In the genomic region with DNA sequence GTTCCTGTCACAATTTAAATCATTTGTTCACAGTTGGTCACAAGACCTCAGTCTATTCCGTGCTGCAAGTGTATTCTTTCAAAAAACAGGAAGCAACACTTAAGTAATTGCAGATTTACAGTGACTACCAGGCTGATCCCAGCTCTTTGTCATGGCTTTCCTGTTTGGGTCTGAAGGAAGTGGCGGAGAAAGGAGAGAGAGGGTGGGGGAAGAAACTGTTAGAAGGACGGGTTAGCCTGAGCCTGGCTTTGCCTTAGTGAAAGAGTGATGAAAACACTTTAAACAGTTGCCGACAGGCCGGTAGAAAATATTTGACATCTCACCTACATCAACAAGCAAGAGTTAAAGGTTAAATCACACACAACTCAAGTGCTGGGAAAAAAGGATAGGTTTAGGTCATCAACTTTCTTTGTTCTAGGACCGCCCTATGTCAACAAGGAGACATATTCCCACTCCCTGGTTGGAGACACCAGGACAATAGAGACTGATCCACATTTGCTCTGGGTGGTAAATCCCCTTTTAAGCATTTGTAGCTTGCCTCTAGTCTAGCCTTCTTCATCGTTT, we compare ENCODE assay signal across 10 cellular contexts.
DNase-seq lines count a peak whose midpoint lies in the region; ATAC-seq, FAIRE-seq and TF ChIP-seq lines count a peak whose summit lies in the region.
"Had no signal": no experiment of that assay in that cellular context is flagged by ENCODE, and none has a peak within 500 bp of the region (broad histone marks: within the 10 kb centered on the region; RNA-seq: fewer than 3 reads in every experiment).

No MANE protein-coding gene starts in this region.

- peak overlapping the region; percentile 44; the same call in 1 of the 2 replicates for H2BK20ac ChIP-seq in H1 (ENCODE audit: low read length)

- no peaks in the 10 kb centered on the region for H3K27me3 ChIP-seq in breast epithelium
- no peaks in the 10 kb centered on the region for H3K27me3 ChIP-seq in H1 (replicated peaks in 1 of 4; ENCODE audit: control insufficient read depth in 3 of 4, extremely low read depth in 1 of 4, insufficient read depth in 3 of 4, low read length in 3 of 4)
- no peaks in the 10 kb centered on the region for H3K27me3 ChIP-seq in lung (ENCODE audit: control insufficient read depth, insufficient read depth)
- peaks cover 0 to 2% of the 10 kb centered on the region in 2 donors for H3K27me3 ChIP-seq in aorta (ENCODE audit: control insufficient read depth in 1 of 2, insufficient read depth in 2 of 2, low read length in 1 of 2)

- H3K4me3 ChIP-seq in breast epithelium (no peak overlapping the region), H1 (ENCODE audit: extremely low read depth in 1 of 4, insufficient read depth in 2 of 4, low read depth in 3 of 4, low read length in 4 of 4) (no peak overlapping the region), lung (no peak overlapping the region), aorta (ENCODE audit: low read length in 2 of 2) (no peak overlapping the region)

- no peak overlapping the region for H2BK15ac ChIP-seq in H1 (ENCODE audit: low read length)

- no peak overlapping the region for H3K14ac ChIP-seq in H1 (ENCODE audit: insufficient read length)

- peak; percentile 49 for ATAC-seq in lung (ENCODE audit: insufficient read depth, low FRiP score)
- ATAC-seq in aorta (ENCODE audit: low FRiP score) = peak; percentile 77
- ATAC-seq in GM21526 (IDR thresholded peaks at IDR 0.05; ENCODE audit: low FRiP score, unreplicated experiment) = no peak
- ATAC-seq: activated CD4-positive, alpha-beta T cell treated with anti-CD3 and anti-CD28 coated beads for 36 hours had no signal

- no peak for FAIRE-seq in H1 (lab: Jason Lieb, UNC)

- no TSS peak for BruUV-seq in MCF 10A (replicated peaks; lab: Mats Ljungman, UMichigan)

- no peak overlapping the region for H2BK120ac ChIP-seq in H1 (replicated peaks; ENCODE audit: low read depth, low read length)

- no peaks in the 10 kb centered on the region for H3K79me2 ChIP-seq in H1 (ENCODE audit: control insufficient read depth in 1 of 2, insufficient read depth in 2 of 2, low read length in 2 of 2)

- H3K4me1 Mint-ChIP-seq in MCF 10A (ENCODE audit: insufficient read depth, unreplicated experiment) = no peaks in the 10 kb centered on the region
- H3K4me1 Mint-ChIP-seq: activated CD4-positive, alpha-beta T cell treated with anti-CD3 and anti-CD28 coated beads for 36 hours had no signal

- H3K23ac ChIP-seq in H1 (ENCODE audit: insufficient read length) = no peak overlapping the region

- no peak overlapping the region for H4K5ac ChIP-seq in H1 (ENCODE audit: insufficient read length, low read depth, low read length)

- TF ChIP-seq POLR2A in breast epithelium (IDR thresholded peaks at IDR 0.05) (no peak), H1 (IDR thresholded peaks at IDR 0.05; ENCODE audit: control extremely low read depth in 1 of 2, low read depth in 2 of 2, low read length in 2 of 2) (no peak)

- H3K4me1 ChIP-seq in breast epithelium = no peaks in the 10 kb centered on the region
- peaks cover 0 to 5% (median 1%) of the 10 kb centered on the region in 4 experiments; a peak in 1 of 7 replicates for H3K4me1 ChIP-seq in H1 (replicated peaks in 1 of 4; ENCODE audit: control insufficient read depth in 3 of 4, insufficient read depth in 4 of 4, low read length in 3 of 4)
- H3K4me1 ChIP-seq in lung (ENCODE audit: control insufficient read depth in 2 of 2, insufficient read depth in 2 of 2, low read length in 2 of 2) = peaks cover 0 to 5% of the 10 kb centered on the region in 2 donors
- peaks cover 0 to 3% of the 10 kb centered on the region in 2 donors for H3K4me1 ChIP-seq in aorta (ENCODE audit: control insufficient read depth in 1 of 2, insufficient read depth in 2 of 2, low read length in 2 of 2)

- H3K36me3 ChIP-seq in breast epithelium (no peaks in the 10 kb centered on the region), H1 (ENCODE audit: control insufficient read depth in 2 of 4, insufficient read depth in 4 of 4, low read length in 3 of 4) (no peaks in the 10 kb centered on the region), lung (ENCODE audit: control insufficient read depth in 2 of 2, insufficient read depth in 2 of 2, low read length in 2 of 2) (no peaks in the 10 kb centered on the region), aorta (ENCODE audit: control insufficient read depth in 1 of 2, insufficient read depth in 2 of 2, low read length in 1 of 2) (no peaks in the 10 kb centered on the region)

- H3K27ac ChIP-seq in breast epithelium (peak overlapping the region; percentile 4 to 25), H1 (ENCODE audit: low read depth, low read length) (no peak overlapping the region), lung (ENCODE audit: low read depth in 1 of 2, low read length in 1 of 2) (peak overlapping the region in 1 of 2 donors; percentile 79), aorta (ENCODE audit: low read depth in 1 of 2, low read length in 2 of 2) (no peak overlapping the region)

- TF ChIP-seq EP300 in H1 (IDR thresholded peaks at IDR 0.05; ENCODE audit: borderline replicate concordance in 1 of 2, low read depth in 2 of 2, low read length in 2 of 2) = no peak

- H3K4ac ChIP-seq in H1 (replicated peaks; ENCODE audit: insufficient read length, low read depth, low read length) = no peak overlapping the region

- no peaks in the 10 kb centered on the region for H3K9me3 Mint-ChIP-seq in MCF 10A (ENCODE audit: unreplicated experiment)

- no peak overlapping the region for H3K27ac Mint-ChIP-seq in MCF 10A (ENCODE audit: low read depth, unreplicated experiment)
- H3K27ac Mint-ChIP-seq: activated CD4-positive, alpha-beta T cell treated with anti-CD3 and anti-CD28 coated beads for 36 hours had no signal

- POLR2A ChIA-PET in MCF 10A (lab: Yijun Ruan, JAX) (interaction anchor here (0.6 kb wide), 1 partner anchor 158 kb away, joined by 5 read pairs; no protein-coding TSS in a partner anchor), H1 (lab: Charles Lee; ENCODE audit: partially characterized antibody) (no interaction called here)

- TF ChIP-seq CTCF in breast epithelium (IDR thresholded peaks at IDR 0.05) (no peak), MCF 10A (IDR thresholded peaks at IDR 0.05; ENCODE audit: unreplicated experiment) (no peak), H1 (IDR thresholded peaks at IDR 0.05; ENCODE audit: control extremely low read depth in 1 of 3, insufficient read depth in 1 of 3, low read depth in 1 of 3, low read length in 3 of 3) (no peak), lung (IDR thresholded peaks at IDR 0.05; ENCODE audit: control extremely low read depth, extremely low read depth) (no peak)

- H3K79me1 ChIP-seq in H1 (ENCODE audit: low read depth, low read length) = no peaks in the 10 kb centered on the region

- no peak overlapping the region for H2AK5ac ChIP-seq in H1 (ENCODE audit: low read depth, low read length)

- no peak overlapping the region for H3K56ac ChIP-seq in H1 (replicated peaks; ENCODE audit: insufficient read length, low read depth, low read length)

- no peak overlapping the region for H3K18ac ChIP-seq in H1 (ENCODE audit: extremely low read depth, low read length)

- H3K23me2 ChIP-seq in H1 (ENCODE audit: low read depth, low read length) = no peaks in the 10 kb centered on the region

- no peaks in the 10 kb centered on the region for H4K20me1 ChIP-seq in H1 (replicated peaks in 1 of 2; ENCODE audit: control insufficient read depth in 1 of 2, insufficient read depth in 2 of 2, low read length in 2 of 2)

- no peak overlapping the region for H4K91ac ChIP-seq in H1 (replicated peaks; ENCODE audit: insufficient read length, low read length)

- no peak overlapping the region for H3K4me3 Mint-ChIP-seq in MCF 10A (ENCODE audit: unreplicated experiment)
- H3K4me3 Mint-ChIP-seq: activated CD4-positive, alpha-beta T cell treated with anti-CD3 and anti-CD28 coated beads for 36 hours had no signal

- 70% methylated on average over 7 of the region's 7 CpGs; no CpG with 5 or more reads in 1 of the 2 experiments for WGBS in H1 (ENCODE audit: extremely low coverage in 1 of 2, insufficient coverage in 1 of 2, insufficient read length in 1 of 2, insufficient replicate concordance in 2 of 2, low coverage in 1 of 2, low lambda C conversion rate in 2 of 2, missing lambda C conversion rate in 1 of 2), 2 experiments
- WGBS in lung, 2 donors = 29 to 44% methylated on average over 7 of the region's 7 CpGs
- WGBS in aorta, 2 donors = 76 to 85% methylated on average over 7 of the region's 7 CpGs

- 0 out of 2 replicates have a peak overlapping the region, but pooled peaks have one; percentile 41 for H2BK12ac ChIP-seq in H1 (ENCODE audit: low read depth, low read length)

- H3K4me2 ChIP-seq in H1 (ENCODE audit: insufficient read depth in 1 of 2, low read depth in 2 of 2, low read length in 2 of 2) = no peak overlapping the region

- TF ChIP-seq RAD21 in H1 (IDR thresholded peaks at IDR 0.05 in 1 of 2, conservative IDR thresholded peaks at IDR 0.05 in 1 of 2; ENCODE audit: low read depth in 2 of 2, low read length in 2 of 2) = no peak

- intact Hi-C loops in breast epithelium (cut with DNase I; ENCODE audit: low total_unique reads) = no loop called here
- intact Hi-C loops in MCF 10A (cut with micrococcal nuclease) = no loop called here
- intact Hi-C loops in aorta (cut with DNase I) = no loop called here

- H3K9me3 ChIP-seq in breast epithelium (no peaks in the 10 kb centered on the region), H1 (ENCODE audit: insufficient read depth in 2 of 2, low read depth in 1 of 2, low read length in 1 of 2) (no peaks in the 10 kb centered on the region; a peak in 1 of 4 replicates), lung (ENCODE audit: control insufficient read depth in 2 of 2, insufficient read depth in 1 of 2, low read length in 1 of 2) (no peaks in the 10 kb centered on the region), aorta (ENCODE audit: control insufficient read depth, low read length) (no peaks in the 10 kb centered on the region)

- CTCF ChIA-PET in MCF 10A (lab: Yijun Ruan, JAX) (no interaction called here), H1 (lab: Charles Lee; ENCODE audit: partially characterized antibody) (interaction anchor here (0.6 to 1.7 kb wide), 4 partner anchors 17 to 135 kb away, joined by 3 read pairs; no protein-coding TSS in a partner anchor)

- no peak overlapping the region for H2BK5ac ChIP-seq in H1 (ENCODE audit: low read depth, low read length)

- no peak overlapping the region for H3K9ac ChIP-seq in H1 (replicated peaks in 1 of 4; ENCODE audit: extremely low read depth in 1 of 4, low read depth in 3 of 4, low read length in 3 of 4)

- H3K27me3 Mint-ChIP-seq in MCF 10A (ENCODE audit: insufficient read depth, unreplicated experiment) = no peaks in the 10 kb centered on the region

- no peak for DNase-seq in breast epithelium (ENCODE audit: low spot score in 2 of 2)
- DNase-seq in MCF 10A (ENCODE audit: unreplicated experiment) = no peak
- no peak for DNase-seq in H1 (ENCODE audit: low read depth in 1 of 2, low spot score in 2 of 2)
- no peak for DNase-seq in lung (ENCODE audit: low spot score)
- no peak for DNase-seq in aorta
- no peak for DNase-seq in HUDEP-2 (lab: John Stamatoyannopoulos, UW; ENCODE audit: unreplicated experiment in 76 of 76)
- DNase-seq in stimulated activated CD4-positive, alpha-beta T cell treated with anti-CD3 and anti-CD28 coated beads, Interleukin-4, amount 100 ng/mL, for 24 hours = no peak
- DNase-seq: activated CD4-positive, alpha-beta T cell treated with anti-CD3 and anti-CD28 coated beads for 36 hours; NCI-H82 had no signal

- peak overlapping the region; percentile 85 for H2AFZ ChIP-seq in H1 (ENCODE audit: low read length)

- H4K8ac ChIP-seq in H1 (ENCODE audit: extremely low read depth, insufficient read depth, low read length) = no peak overlapping the region

- H3K36me3 Mint-ChIP-seq in MCF 10A (ENCODE audit: insufficient read depth, unreplicated experiment) = no peaks in the 10 kb centered on the region

Comparison
In these comparisons a context has a peak if more than half of its experiments do, and no peak if none do; other contexts are left out.
1. H3K27ac ChIP-seq: peak in breast epithelium (2 of 2); none in H1 (single experiment) and aorta (0 of 2).